18 cellular contexts compared by ENCODE assay signal in genomic region chr1:229131243-229132105, GRCh38.
A peak's percentile ranks its signal among the peaks of the same experiment; 100 is the strongest.
DNase-seq lines count a peak whose midpoint lies in the region; ATAC-seq, FAIRE-seq and TF ChIP-seq lines count a peak whose summit lies in the region.
"Had no signal": no experiment of that assay in that cellular context is flagged by ENCODE, and none has a peak within 500 bp of the region (broad histone marks: within the 10 kb centered on the region; RNA-seq: fewer than 3 reads in every experiment).

No MANE protein-coding gene starts in this region.

- no peak overlapping the region for H3K27ac ChIP-seq in CD4-positive, CD25-positive, alpha-beta regulatory T cell (ENCODE audit: insufficient read depth, low read length, poor library complexity, severe bottlenecking)
- H3K27ac ChIP-seq in dorsolateral prefrontal cortex (peak overlapping the region in 58 of 59 donors; percentile 27 to 98 (median 90)), pancreas (peak overlapping the region; percentile 49 to 90 (median 73))
- H3K27ac ChIP-seq: parathyroid adenoma, upper lobe of right lung had no signal

- intact Hi-C loops in dorsolateral prefrontal cortex (cut with DNase I) = loop anchor here in 1 of 2 donors (10.0 kb wide), 1 partner anchor 127 kb away; no protein-coding TSS in a partner anchor
- intact Hi-C loops in pancreas (cut with DNase I) = no loop called here

- H3K27ac Mint-ChIP-seq in CD4-positive, CD25-positive, alpha-beta regulatory T cell = peak overlapping the region in 2 of 3 donors; percentile 0 to 29
- H3K27ac Mint-ChIP-seq: activated CD8-positive, alpha-beta T cell treated with anti-CD3 and anti-CD28 coated beads for 36 hours; endodermal cell had no signal

- TF ChIP-seq EP300 in Ishikawa (IDR thresholded peaks at IDR 0.05; ENCODE audit: borderline replicate concordance) = no peak

- no peaks in the 10 kb centered on the region for H3K36me3 ChIP-seq in CD4-positive, CD25-positive, alpha-beta regulatory T cell (ENCODE audit: control insufficient read depth, insufficient read depth, low read length)
- H3K36me3 ChIP-seq in pancreas = no peaks in the 10 kb centered on the region
- H3K36me3 ChIP-seq: BE2C, upper lobe of right lung had no signal

- peaks cover 19% of the 10 kb centered on the region for H3K4me1 ChIP-seq in CD4-positive, CD25-positive, alpha-beta regulatory T cell (ENCODE audit: control insufficient read depth, insufficient read depth, low read length, poor library complexity, severe bottlenecking)
- H3K4me1 ChIP-seq in pancreas = peaks cover 0 to 37% (median 29%) of the 10 kb centered on the region in 3 donors
- H3K4me1 ChIP-seq: BE2C, parathyroid adenoma had no signal

- FAIRE-seq in pancreas (lab: Jason Lieb, UNC) = no peak

- H3K9me3 Mint-ChIP-seq in CD4-positive, CD25-positive, alpha-beta regulatory T cell = peaks cover 2 to 20% (median 6%) of the 10 kb centered on the region in 7 donors

- H3K36me3 Mint-ChIP-seq in CD4-positive, CD25-positive, alpha-beta regulatory T cell = peaks cover 8% of the 10 kb centered on the region

- no peak for ATAC-seq in CD4-positive, CD25-positive, alpha-beta regulatory T cell (ENCODE audit: low read depth in 2 of 2)
- peak; percentile 75 to 89 (median 82) for ATAC-seq in pancreas
- no peak for ATAC-seq in GM18502 (IDR thresholded peaks at IDR 0.05; ENCODE audit: poor library complexity, unreplicated experiment)
- ATAC-seq: activated CD8-positive, alpha-beta T cell treated with anti-CD3 and anti-CD28 coated beads for 36 hours; Right ventricle myocardium inferior; upper lobe of right lung had no signal

- H3K9me3 ChIP-seq in CD4-positive, CD25-positive, alpha-beta regulatory T cell (ENCODE audit: control insufficient read depth in 2 of 2, low read length in 2 of 2) = no peaks in the 10 kb centered on the region
- H3K9me3 ChIP-seq in pancreas = no peaks in the 10 kb centered on the region
- H3K9me3 ChIP-seq: BE2C, upper lobe of right lung had no signal

- H3K27me3 Mint-ChIP-seq in CD4-positive, CD25-positive, alpha-beta regulatory T cell = no peaks in the 10 kb centered on the region
- H3K27me3 Mint-ChIP-seq: activated CD8-positive, alpha-beta T cell treated with anti-CD3 and anti-CD28 coated beads for 36 hours had no signal

- 16% methylated on average over 1 of the region's 1 CpG for WGBS in pancreas, 2 donors

- H3K27me3 ChIP-seq in CD4-positive, CD25-positive, alpha-beta regulatory T cell (ENCODE audit: control insufficient read depth, insufficient read depth, low read length) = no peaks in the 10 kb centered on the region
- H3K27me3 ChIP-seq in dorsolateral prefrontal cortex (peaks cover 0 to 4% (median 0%) of the 10 kb centered on the region in 45 donors), pancreas (no peaks in the 10 kb centered on the region)
- H3K27me3 ChIP-seq: BE2C, upper lobe of right lung had no signal

- H3K4me3 ChIP-seq in CD4-positive, CD25-positive, alpha-beta regulatory T cell (ENCODE audit: low read depth, low read length) = no peak overlapping the region
- H3K4me3 ChIP-seq in dorsolateral prefrontal cortex (peak overlapping the region in 1 of 59 donors; percentile 18), pancreas (no peak overlapping the region)
- H3K4me3 ChIP-seq: upper lobe of right lung had no signal

- TF ChIP-seq CTCF in dorsolateral prefrontal cortex (IDR thresholded peaks at IDR 0.05 in 54 of 56, conservative IDR thresholded peaks at IDR 0.05 in 2 of 56; ENCODE audit: low read depth in 1 of 56, partially characterized antibody in 56 of 56) = no peak
- TF ChIP-seq CTCF in pancreas (IDR thresholded peaks at IDR 0.05) = no peak

- no peak for DNase-seq in CD4-positive, CD25-positive, alpha-beta regulatory T cell
- no peak for DNase-seq in dorsolateral prefrontal cortex
- no peak for DNase-seq in pancreas
- no peak for DNase-seq in T-helper 9 cell
- no peak for DNase-seq in stimulated activated CD4-positive, alpha-beta T cell treated with anti-CD3 and anti-CD28 coated beads, Interleukin-2, amount 100 ng/mL, for 24 hours
- no peak for DNase-seq in middle frontal gyrus (ENCODE audit: extremely low spot score, low spot score)
- DNase-seq: activated CD8-positive, alpha-beta T cell treated with anti-CD3 and anti-CD28 coated beads for 36 hours; activated effector memory CD4-positive, alpha-beta T cell treated with anti-CD3 and anti-CD28 coated beads, Interleukin-2, amount 50 U/mL, for 16 hours; BE2C; endodermal cell; IMR-90; mesenchymal stem cell; NCI-H146; upper lobe of right lung had no signal

- no peak overlapping the region for H3K4me3 Mint-ChIP-seq in CD4-positive, CD25-positive, alpha-beta regulatory T cell
- H3K4me3 Mint-ChIP-seq: activated CD8-positive, alpha-beta T cell treated with anti-CD3 and anti-CD28 coated beads for 36 hours; endodermal cell had no signal

- H3K4me1 Mint-ChIP-seq in CD4-positive, CD25-positive, alpha-beta regulatory T cell = peaks cover 5 to 49% (median 23%) of the 10 kb centered on the region in 4 donors

- no peak for TF ChIP-seq RAD21 in Ishikawa (IDR thresholded peaks at IDR 0.05; ENCODE audit: low read depth)

TF ChIP-seq in Ishikawa, 13 proteins besides CTCF, POLR2A, EP300 and RAD21:
- no peak for TF ChIP-seq EGR1 (IDR thresholded peaks at IDR 0.05)
- peak; percentile 48; the same call in 1 of the 2 replicates for TF ChIP-seq CEBPB (IDR thresholded peaks at IDR 0.05)

Comparison
In these comparisons a context has a peak if more than half of its experiments do, and no peak if none do; other contexts are left out.
1. ATAC-seq: peak in pancreas (4 of 4); none in CD4-positive, CD25-positive, alpha-beta regulatory T cell (0 of 2) and GM18502 (single experiment).